20 cellular contexts compared by ENCODE assay signal in the genomic region with DNA sequence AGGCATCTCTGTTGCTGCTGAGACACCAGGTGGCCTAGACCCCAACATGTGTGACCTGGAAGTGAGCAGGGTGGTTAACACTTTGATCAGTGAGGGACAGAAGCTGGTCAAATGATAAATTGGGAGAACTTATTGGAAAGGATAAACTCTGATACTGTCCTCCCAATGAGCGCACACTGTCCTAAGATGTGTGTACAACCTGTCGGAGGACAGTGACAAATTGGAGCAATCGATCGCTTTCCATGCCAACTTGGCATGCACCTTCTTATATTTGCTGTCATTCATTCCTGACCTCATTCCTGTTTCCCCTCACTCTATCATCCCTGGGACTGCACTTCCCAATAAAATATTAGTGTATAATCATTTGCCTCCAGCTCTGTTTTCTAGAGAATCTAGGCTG.
"Had no signal": no experiment of that assay in that cellular context is flagged by ENCODE, and none has a peak within 500 bp of the region (broad histone marks: within the 10 kb centered on the region; RNA-seq: fewer than 3 reads in every experiment).

No MANE protein-coding gene starts in this region.

- H3K9me3 Mint-ChIP-seq: activated CD8-positive, alpha-beta T cell treated with anti-CD3 and anti-CD28 coated beads for 36 hours; brain; central memory CD8-positive, alpha-beta T cell; dendritic cell treated with granulocyte-macrophage colony-stimulating factor and Interleukin-4, amounts not matched to agents 40 ng/mL and 50 ng/mL, for 4 days; naive thymus-derived CD8-positive, alpha-beta T cell had no signal

- H3K4me3 ChIP-seq: pancreas, spleen, stomach, testis, upper lobe of left lung had no signal

- H3K27ac ChIP-seq: pancreas, testis, upper lobe of left lung had no signal

- ATAC-seq: activated CD8-positive, alpha-beta T cell treated with anti-CD3 and anti-CD28 coated beads for 36 hours; left ventricle myocardium superior; naive thymus-derived CD8-positive, alpha-beta T cell; pancreas; sciatic nerve had no signal

- H3K36me3 Mint-ChIP-seq: activated naive CD8-positive, alpha-beta T cell; brain; memory B cell; naive thymus-derived CD8-positive, alpha-beta T cell had no signal

- DNase-seq: activated CD4-positive, CD25-positive, alpha-beta regulatory T cell; activated CD8-positive, alpha-beta memory T cell treated with anti-CD3 and anti-CD28 coated beads, Interleukin-2, amount 50 U/mL, for 4 hours; activated CD8-positive, alpha-beta T cell treated with anti-CD3 and anti-CD28 coated beads for 36 hours; activated effector memory CD4-positive, alpha-beta T cell treated with Interleukin-2 at 50 U/mL for 16 hours; effector memory CD4-positive, alpha-beta T cell; foreskin keratinocyte; glutamatergic neuron; left ventricle myocardium superior; naive thymus-derived CD8-positive, alpha-beta T cell; pancreas; spleen; stomach; testis; upper lobe of left lung had no signal

- H3K27ac Mint-ChIP-seq: activated CD8-positive, alpha-beta T cell treated with anti-CD3 and anti-CD28 coated beads for 36 hours; activated naive CD8-positive, alpha-beta T cell; dendritic cell treated with granulocyte-macrophage colony-stimulating factor and Interleukin-4, amounts not matched to agents 40 ng/mL and 50 ng/mL, for 4 days; memory B cell; naive thymus-derived CD8-positive, alpha-beta T cell had no signal

- FAIRE-seq: pancreas had no signal

- H3K27me3 Mint-ChIP-seq: activated naive CD8-positive, alpha-beta T cell had no signal

- H3K4me3 Mint-ChIP-seq: activated CD8-positive, alpha-beta T cell treated with anti-CD3 and anti-CD28 coated beads for 36 hours; activated naive CD8-positive, alpha-beta T cell; brain; central memory CD8-positive, alpha-beta T cell; dendritic cell treated with granulocyte-macrophage colony-stimulating factor and Interleukin-4, amounts not matched to agents 40 ng/mL and 50 ng/mL, for 4 days; memory B cell had no signal

- H3K4me1 Mint-ChIP-seq: brain had no signal
